14 cellular contexts compared by ENCODE assay signal in the genomic region with DNA sequence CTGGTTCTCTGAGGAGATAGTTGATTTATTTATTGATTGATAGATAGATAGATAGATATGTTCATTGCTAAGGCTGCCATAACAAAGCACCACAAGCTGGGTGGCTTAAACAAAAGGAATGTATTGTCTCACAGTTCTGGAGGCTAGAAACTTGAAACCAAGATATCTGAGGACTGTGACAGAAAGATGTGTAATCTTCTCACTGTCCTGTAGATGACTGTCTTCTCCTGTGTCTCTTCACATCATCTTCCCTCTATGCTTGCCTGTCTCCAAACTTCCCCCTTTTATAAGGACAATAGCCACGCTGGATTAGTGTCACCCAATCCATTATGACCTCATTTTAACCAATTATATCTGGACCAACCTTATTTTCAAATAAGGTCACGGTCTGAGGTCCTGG. TPM values are rescaled to one million over a fixed set of nuclear protein-coding genes. Genes with fewer than 3 reads are reported as not detected.
A peak's percentile ranks its signal among the peaks of the same experiment; 100 is the strongest.
DNase-seq lines count a peak whose midpoint lies in the region; ATAC-seq, FAIRE-seq and TF ChIP-seq lines count a peak whose summit lies in the region.
"Had no signal": no experiment of that assay in that cellular context is flagged by ENCODE, and none has a peak within 500 bp of the region (broad histone marks: within the 10 kb centered on the region; RNA-seq: fewer than 3 reads in every experiment).

No MANE protein-coding gene starts in this region.

- no peak overlapping the region for H3K4me2 ChIP-seq in H1 (ENCODE audit: insufficient read depth in 1 of 2, low read depth in 2 of 2, low read length in 2 of 2)
- H3K4me2 ChIP-seq: KMS-11 had no signal

- H2BK20ac ChIP-seq in H1 (ENCODE audit: low read length), result no peak overlapping the region

- no peak overlapping the region for H3K9ac ChIP-seq in H1 (replicated peaks in 1 of 4; ENCODE audit: extremely low read depth in 1 of 4, low read depth in 3 of 4, low read length in 3 of 4)
- H3K9ac ChIP-seq: KMS-11 had no signal

- no peak overlapping the region for H4K8ac ChIP-seq in H1 (ENCODE audit: extremely low read depth, insufficient read depth, low read length)

- no peaks in the 10 kb centered on the region for H3K9me3 ChIP-seq in H1 (ENCODE audit: insufficient read depth in 2 of 2, low read depth in 1 of 2, low read length in 1 of 2)
- H3K9me3 ChIP-seq: neutrophil had no signal

- H3K4me3 ChIP-seq in AG04449 (ENCODE audit: low read depth, low read length), result no peak overlapping the region
- no peak overlapping the region for H3K4me3 ChIP-seq in H1 (ENCODE audit: extremely low read depth in 1 of 4, insufficient read depth in 2 of 4, low read depth in 3 of 4, low read length in 4 of 4)

- TF ChIP-seq CTCF in AG04449 (IDR thresholded peaks at IDR 0.05; ENCODE audit: insufficient read depth, low read length, missing control alignments) (no peak), GM12874 (IDR thresholded peaks at IDR 0.05; ENCODE audit: insufficient read depth, low read depth, low read length) (0 out of 2 replicates have a peak, but pooled peaks have one; percentile 23), H1 (IDR thresholded peaks at IDR 0.05; ENCODE audit: control extremely low read depth in 1 of 3, insufficient read depth in 1 of 3, low read depth in 1 of 3, low read length in 3 of 3) (no peak)

- FAIRE-seq in H1 (lab: Jason Lieb, UNC), result no peak

- no peak overlapping the region for H3K4ac ChIP-seq in H1 (replicated peaks; ENCODE audit: insufficient read length, low read depth, low read length)

- H4K91ac ChIP-seq in H1 (replicated peaks; ENCODE audit: insufficient read length, low read length), result no peak overlapping the region

- H2BK120ac ChIP-seq in H1 (replicated peaks; ENCODE audit: low read depth, low read length), result no peak overlapping the region

- H3K23me2 ChIP-seq in H1 (ENCODE audit: low read depth, low read length), result no peaks in the 10 kb centered on the region

- H3K4me1 ChIP-seq in H1 (replicated peaks in 1 of 4; ENCODE audit: control insufficient read depth in 3 of 4, insufficient read depth in 4 of 4, low read length in 3 of 4), result 0 out of 7 replicates have a peak, but pooled peaks cover 0 to 3% (median 0%) of the 10 kb centered on the region in 4 experiments

- H2BK5ac ChIP-seq in H1 (ENCODE audit: low read depth, low read length), result no peak overlapping the region

- POLR2A ChIA-PET in AG04449 (lab: Yijun Ruan, JAX), result no interaction called here
- POLR2A ChIA-PET in H1 (lab: Charles Lee; ENCODE audit: partially characterized antibody), result no interaction called here

- WGBS in H1 (ENCODE audit: extremely low coverage in 1 of 2, insufficient coverage in 1 of 2, insufficient read length in 1 of 2, insufficient replicate concordance in 2 of 2, low coverage in 1 of 2, low lambda C conversion rate in 2 of 2, missing lambda C conversion rate in 1 of 2), 2 experiments, result 75% methylated on average over 2 of the region's 2 CpGs; no CpG with 5 or more reads in 1 of the 2 experiments

- H2AK5ac ChIP-seq in H1 (ENCODE audit: low read depth, low read length), result no peak overlapping the region

- H3K27me3 ChIP-seq in H1 (replicated peaks in 1 of 4; ENCODE audit: control insufficient read depth in 3 of 4, extremely low read depth in 1 of 4, insufficient read depth in 3 of 4, low read length in 3 of 4), result no peaks in the 10 kb centered on the region
- H3K27me3 ChIP-seq: neutrophil had no signal

- DNase-seq in AG04449 (ENCODE audit: low read depth, low spot score) (peak; percentile 28), MV-4-11 (lab: John Stamatoyannopoulos, UW) (peak; percentile 45), H1 (ENCODE audit: low read depth in 1 of 2, low spot score in 2 of 2) (no peak), HCEC 1CT (no peak), DMS153 treated with DMSO at 0.1 percent for 48 hours (lab: John Stamatoyannopoulos, UW; ENCODE audit: unreplicated experiment) (no peak)
- DNase-seq in activated CD8-positive, alpha-beta memory T cell treated with anti-CD3 and anti-CD28 coated beads, Interleukin-2, amount 50 U/mL, for 4 hours, result no peak
- DNase-seq: activated naive CD4-positive, alpha-beta T cell; left colon; stimulated activated CD4-positive, alpha-beta T cell treated with anti-CD3 and anti-CD28 coated beads, Interleukin-2, amount 100 ng/mL, for 48 hours; stimulated activated naive CD8-positive, alpha-beta T cell treated with anti-CD3 and anti-CD28 coated beads, Interleukin-15, amount 100 ng/mL, for 72 hours had no signal

- no peak overlapping the region for H3K14ac ChIP-seq in H1 (ENCODE audit: insufficient read length)

- no peak overlapping the region for H3K56ac ChIP-seq in H1 (replicated peaks; ENCODE audit: insufficient read length, low read depth, low read length)

- no peak overlapping the region for H4K5ac ChIP-seq in H1 (ENCODE audit: insufficient read length, low read depth, low read length)

- TF ChIP-seq RAD21 in H1 (IDR thresholded peaks at IDR 0.05 in 1 of 2, conservative IDR thresholded peaks at IDR 0.05 in 1 of 2; ENCODE audit: low read depth in 2 of 2, low read length in 2 of 2), result peak; percentile 35 to 43

- no peak overlapping the region for H3K23ac ChIP-seq in H1 (ENCODE audit: insufficient read length)

- H3K79me1 ChIP-seq in H1 (ENCODE audit: low read depth, low read length), result no peaks in the 10 kb centered on the region

- H2BK15ac ChIP-seq in H1 (ENCODE audit: low read length), result no peak overlapping the region

- no peak overlapping the region for H3K18ac ChIP-seq in H1 (ENCODE audit: extremely low read depth, low read length)

- no peaks in the 10 kb centered on the region for H3K36me3 ChIP-seq in H1 (ENCODE audit: control insufficient read depth in 2 of 4, insufficient read depth in 4 of 4, low read length in 3 of 4)

- no peak overlapping the region for H2BK12ac ChIP-seq in H1 (ENCODE audit: low read depth, low read length)

- H4K20me1 ChIP-seq in H1 (replicated peaks in 1 of 2; ENCODE audit: control insufficient read depth in 1 of 2, insufficient read depth in 2 of 2, low read length in 2 of 2), result no peaks in the 10 kb centered on the region

- CTCF ChIA-PET in AG04449 (lab: Yijun Ruan, JAX) (interaction anchor here (1.5 kb wide), 1 partner anchor 148 kb away, joined by 7 read pairs; no protein-coding TSS in a partner anchor), H1 (lab: Charles Lee; ENCODE audit: partially characterized antibody) (interaction anchor here (3.1 kb wide), 1 partner anchor 147 kb away, joined by 12 read pairs; no protein-coding TSS in a partner anchor)

- no peak overlapping the region for H3K27ac ChIP-seq in H1 (ENCODE audit: low read depth, low read length)
- H3K27ac ChIP-seq: KMS-11, neutrophil had no signal

- ATAC-seq in GM21515 (IDR thresholded peaks at IDR 0.05; ENCODE audit: unreplicated experiment), result no peak
- ATAC-seq: left colon; stimulated activated naive CD8-positive, alpha-beta T cell treated with anti-CD3 and anti-CD28 coated beads, Interleukin-15, amount 100 ng/mL, for 72 hours had no signal

- no peak overlapping the region for H2AFZ ChIP-seq in H1 (ENCODE audit: low read length)

- no peak for TF ChIP-seq EP300 in H1 (IDR thresholded peaks at IDR 0.05; ENCODE audit: borderline replicate concordance in 1 of 2, low read depth in 2 of 2, low read length in 2 of 2)

- H3K79me2 ChIP-seq in H1 (ENCODE audit: control insufficient read depth in 1 of 2, insufficient read depth in 2 of 2, low read length in 2 of 2), result no peaks in the 10 kb centered on the region

- TF ChIP-seq POLR2A in H1 (IDR thresholded peaks at IDR 0.05; ENCODE audit: control extremely low read depth in 1 of 2, low read depth in 2 of 2, low read length in 2 of 2), result no peak

TF ChIP-seq in H1, 55 proteins besides CTCF, POLR2A, EP300 and RAD21 (continues in another document):
- no peak for TF ChIP-seq RFX5 (IDR thresholded peaks at IDR 0.05; ENCODE audit: borderline replicate concordance, low read depth, low read length)

RNA-seq across cellular contexts. Expression of gene GNB4, which starts 41.0 kb away (rescaled TPM):
- total RNA-seq in H1 (2021; fragmentation: NEBNext Ultra II Directional; extraction: Animal tissue kit (Norgen Biotek cat#: 25700)), result 26.1 and 29.2 TPM in 2 replicates
- 8.7 and 13.4 TPM in 2 replicates for polyA plus RNA-seq in H1 (2011; rRNA removed)
- polyA plus RNA-seq in H1 (2011; cell fraction: cytosol; rRNA removed), result 10.8 TPM
- polyA plus RNA-seq in H1 (2011; cell fraction: nucleus; rRNA removed), result 5.0 TPM
- polyA plus RNA-seq in H1 (2012, experiment 1 of 2), result 11.7 to 19.7 TPM (median 14.2 TPM) in 4 replicates
- polyA plus RNA-seq in H1 (2012, experiment 2 of 2), result 1.7 TPM
- polyA plus RNA-seq in H1 (2013, experiment 1 of 2), result 13.9 TPM
- 13.9 TPM for polyA plus RNA-seq in H1 (2013, experiment 2 of 2)
- 57.4 and 94.6 TPM in 2 replicates for polyA minus RNA-seq in H1 (2011; rRNA and poly(A)+ RNA removed)
- 16.0 TPM for polyA minus RNA-seq in H1 (2011; cell fraction: cytosol; rRNA and poly(A)+ RNA removed)
- 19.5 TPM for polyA minus RNA-seq in H1 (2011; cell fraction: nucleus; rRNA and poly(A)+ RNA removed)

Comparison
In these comparisons a context has a peak if more than half of its experiments do, and no peak if none do; other contexts are left out.
1. DNase-seq: peak in AG04449 (single experiment) and MV-4-11 (single experiment); none in H1 (0 of 2), HCEC 1CT (single experiment), activated CD8-positive, alpha-beta memory T cell treated with anti-CD3 and anti-CD28 coated beads, Interleukin-2, amount 50 U/mL, for 4 hours (single experiment) and DMS153 treated with DMSO at 0.1 percent for 48 hours (single experiment).